28 cellular contexts compared by ENCODE assay signal in the genomic region with DNA sequence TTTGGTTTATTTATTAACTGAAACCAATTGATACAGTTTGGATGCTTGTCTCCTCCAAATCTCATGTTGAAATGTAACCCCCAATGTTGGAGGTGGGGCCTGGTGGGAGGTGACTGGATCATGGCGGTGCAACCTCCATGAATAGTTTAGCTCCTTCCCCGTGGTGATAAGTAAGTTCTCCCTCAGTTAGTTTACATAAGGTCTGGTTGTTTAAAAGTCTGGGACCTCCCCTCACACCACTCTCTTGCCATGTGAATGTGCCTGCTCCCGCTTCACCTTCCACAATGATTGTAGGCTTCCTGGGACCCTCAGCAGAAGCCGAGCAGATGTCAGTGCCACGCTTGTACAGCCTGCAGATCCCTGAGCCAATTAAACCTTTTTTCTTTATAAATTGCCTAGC.
"Had no signal": no experiment of that assay in that cellular context is flagged by ENCODE, and none has a peak within 500 bp of the region (broad histone marks: within the 10 kb centered on the region; RNA-seq: fewer than 3 reads in every experiment).

No MANE protein-coding gene starts in this region.

- ATAC-seq: activated CD4-positive, alpha-beta T cell treated with anti-CD3 and anti-CD28 coated beads for 36 hours; activated T-helper 17 cell treated with anti-CD3 and anti-CD28 coated beads, Interleukin-2, amount 50 U/mL, for 72 hours; K562; Panc1; Right ventricle myocardium inferior; T-cell had no signal

- H3K4me3 Mint-ChIP-seq: activated CD4-positive, alpha-beta memory T cell treated with anti-CD3 and anti-CD28 coated beads, Interleukin-2, amount 10 ng/mL, durations not matched to agents 7 days and 5 days; activated CD4-positive, alpha-beta T cell treated with anti-CD3 and anti-CD28 coated beads for 36 hours; activated naive CD4-positive, alpha-beta T cell treated with anti-CD3 and anti-CD28 coated beads for 36 hours; activated naive CD8-positive, alpha-beta T cell; activated T-helper 17 cell treated with anti-CD3 and anti-CD28 coated beads, Interleukin-2, amount 50 U/mL, for 72 hours; T-cell had no signal

- H3K27ac ChIP-seq: SK-N-MC, VCaP had no signal

- H3K27ac Mint-ChIP-seq: activated CD4-positive, alpha-beta memory T cell treated with anti-CD3 and anti-CD28 coated beads, Interleukin-2, amount 10 ng/mL, durations not matched to agents 7 days and 5 days; activated CD4-positive, alpha-beta T cell treated with anti-CD3 and anti-CD28 coated beads for 36 hours; activated naive CD4-positive, alpha-beta T cell treated with anti-CD3 and anti-CD28 coated beads for 36 hours; activated naive CD8-positive, alpha-beta T cell; activated T-helper 17 cell treated with anti-CD3 and anti-CD28 coated beads, Interleukin-2, amount 50 U/mL, for 72 hours; T-cell had no signal

- H3K9me3 Mint-ChIP-seq: activated CD4-positive, alpha-beta memory T cell treated with anti-CD3 and anti-CD28 coated beads, Interleukin-2, amount 10 ng/mL, durations not matched to agents 7 days and 5 days; activated naive CD4-positive, alpha-beta T cell treated with anti-CD3 and anti-CD28 coated beads for 36 hours had no signal

- H3K36me3 Mint-ChIP-seq: activated naive CD8-positive, alpha-beta T cell; T-cell had no signal

- H3K4me3 ChIP-seq: K562, SK-N-MC had no signal

- H3K4me1 Mint-ChIP-seq: activated CD4-positive, alpha-beta T cell treated with anti-CD3 and anti-CD28 coated beads for 36 hours; activated T-helper 17 cell treated with anti-CD3 and anti-CD28 coated beads, Interleukin-2, amount 50 U/mL, for 72 hours; T-cell had no signal

- FAIRE-seq: astrocyte, K562 had no signal

- DNase-seq: activated CD4-positive, alpha-beta memory T cell treated with anti-CD3 and anti-CD28 coated beads, Interleukin-2, amount 10 ng/mL, durations not matched to agents 7 days and 5 days; activated CD4-positive, alpha-beta T cell treated with anti-CD3 and anti-CD28 coated beads for 36 hours; activated CD4-positive, alpha-beta T cell treated with anti-CD3 and anti-CD28 coated beads, Interleukin-2, amount 50 U/mL, for 1 hour; activated gamma-delta T cell; activated naive CD4-positive, alpha-beta T cell treated with anti-CD3 and anti-CD28 coated beads for 36 hours; activated T-cell treated with anti-CD3 and anti-CD28 coated beads for 4 hours; activated T-cell treated with anti-CD3 and anti-CD28 coated beads, Interleukin-2, amount 50 U/mL, for 48 hours; amygdala; cerebellar nuclear complex; Karpas-422; MM.1S; NCI-H1105; NCI-H1436; NCI-H1930; NCI-H446 treated with DMSO at 0.1 percent for 48 hours; NCI-H524 treated with DMSO at 0.1 percent for 48 hours; NK-92 treated with Interleukin-12 subunit alpha and Interleukin-12 subunit beta, amount 100 ng/mL, for 24 hours; OCI-M1; RPMI8226; T-cell had no signal
